In genomic region chr11:60343094-60343704, GRCh38 we compare ENCODE assay signal across 9 cellular contexts.
DNase-seq lines count a peak whose midpoint lies in the region; ATAC-seq, FAIRE-seq and TF ChIP-seq lines count a peak whose summit lies in the region.
"Had no signal": no experiment of that assay in that cellular context is flagged by ENCODE, and none has a peak within 500 bp of the region (broad histone marks: within the 10 kb centered on the region; RNA-seq: fewer than 3 reads in every experiment).

No MANE protein-coding gene starts in this region.

- ATAC-seq in SK-N-SH treated with all-trans-retinoic acid at 6 μM for 48 hours, result peak; percentile 35; the same call in 1 of the 3 replicates
- ATAC-seq in GM18498 (IDR thresholded peaks at IDR 0.05; ENCODE audit: unreplicated experiment), result no peak

- no peak overlapping the region for H3K4me3 ChIP-seq in AG10803 (ENCODE audit: low read length)

- DNase-seq in AG10803 (ENCODE audit: low read depth) (no peak), GM18507 (ENCODE audit: extremely low spot score, insufficient read length, low read depth) (no peak), iris pigment epithelial cell (ENCODE audit: low read depth) (peak; percentile 3), activated gamma-delta T cell treated with Interleukin-2 at 50 U/mL for 16 hours (no peak), hypothalamus (lab: John Stamatoyannopoulos, UW) (no peak), epidermal melanocyte (ENCODE audit: insufficient read length, low spot score) (no peak)
- DNase-seq: NCI-H2107 had no signal

- TF ChIP-seq CTCF in AG10803 (conservative IDR thresholded peaks at IDR 0.05; ENCODE audit: low read length), result peak; percentile 48

- FAIRE-seq in GM18507 (lab: Jason Lieb, UNC), result peak; percentile 75

TF ChIP-seq in SK-N-SH treated with all-trans-retinoic acid at 6 μM for 48 hours, 23 proteins besides CTCF, POLR2A, EP300 and RAD21:
- TF ChIP-seq ZNF70 (CRISPR knock-in tag; IDR thresholded peaks at IDR 0.05), result no peak
- no peak for TF ChIP-seq ARNTL (CRISPR knock-in tag; IDR thresholded peaks at IDR 0.05; ENCODE audit: borderline replicate concordance, low read depth)
- no peak for TF ChIP-seq GLIS3 (CRISPR knock-in tag; IDR thresholded peaks at IDR 0.05)
